In genomic region chr3:160195106-160195505, GRCh38 we compare ENCODE assay signal across 8 cellular contexts. TPM values are rescaled to one million over a fixed set of nuclear protein-coding genes. Genes with fewer than 3 reads are reported as not detected.
"Had no signal": no experiment of that assay in that cellular context is flagged by ENCODE, and none has a peak within 500 bp of the region (broad histone marks: within the 10 kb centered on the region; RNA-seq: fewer than 3 reads in every experiment).

No MANE protein-coding gene starts in this region.

- H3K4me3 Mint-ChIP-seq: GM23338, H9, HFFc6 had no signal

- H3K27ac Mint-ChIP-seq: GM23338, H9, HFFc6 had no signal

- H3K9me3 Mint-ChIP-seq: H9, HFFc6 had no signal

- ATAC-seq: GM23338, HCT116 had no signal

- H3K27ac ChIP-seq: KMS-11 had no signal

- DNase-seq: H9, HFFc6, IMR-90, KBM-7 had no signal

- H3K4me3 ChIP-seq: GM23338 had no signal

- H3K4me1 Mint-ChIP-seq: GM23338, H9 had no signal

RNA-seq across cellular contexts. Expression of gene C3orf80, which starts 30.1 kb away (rescaled TPM):
- total RNA-seq: HT-29, IMR-90 had no signal
